ENCODE assay signal across 20 cellular contexts in the genomic region with DNA sequence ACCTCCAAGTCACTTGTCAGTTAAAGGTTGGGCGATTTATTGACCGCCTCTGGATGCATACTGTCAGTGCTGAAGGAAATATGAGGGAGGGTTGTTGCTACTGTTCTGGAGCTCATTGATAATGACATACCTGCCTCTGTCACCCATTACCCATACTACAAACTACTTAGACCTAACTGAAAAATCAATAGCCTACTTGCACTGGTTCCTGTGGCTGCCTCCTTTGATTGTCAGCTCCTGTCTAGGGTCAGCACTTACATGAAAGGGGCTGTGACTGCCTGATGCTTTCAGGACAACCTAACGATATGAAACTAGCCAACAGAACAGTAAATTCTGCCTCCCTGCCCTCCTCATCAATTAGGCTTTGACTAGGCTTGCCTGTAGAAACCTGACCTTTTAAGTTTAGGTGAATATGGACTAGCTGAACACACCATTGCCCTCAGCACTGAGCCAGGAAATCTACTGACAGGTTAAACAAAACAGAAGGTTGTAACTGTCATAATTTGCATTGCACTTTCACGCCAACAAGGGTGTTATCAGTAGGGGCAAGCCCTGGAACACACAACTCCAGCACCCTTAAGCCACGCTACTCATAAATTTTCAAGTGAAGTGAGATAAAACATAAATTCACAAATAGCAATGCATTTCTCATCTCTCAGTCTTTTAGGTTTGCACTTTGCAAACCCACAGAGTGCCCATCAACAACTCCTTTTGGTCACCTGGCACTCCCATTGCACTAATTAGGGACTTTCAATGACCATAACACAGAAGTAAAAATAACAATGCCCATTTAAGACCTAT. TPM values are rescaled to one million over a fixed set of nuclear protein-coding genes. Genes with fewer than 3 reads are reported as not detected.
A peak's percentile ranks its signal among the peaks of the same experiment; 100 is the strongest.
DNase-seq lines count a peak whose midpoint lies in the region; ATAC-seq and TF ChIP-seq lines count a peak whose summit lies in the region.
"Had no signal": no experiment of that assay in that cellular context is flagged by ENCODE, and none has a peak within 500 bp of the region (broad histone marks: within the 10 kb centered on the region; RNA-seq: fewer than 3 reads in every experiment).

No MANE protein-coding gene starts in this region.

- no peak for TF ChIP-seq CTCF in Calu3 (IDR thresholded peaks at IDR 0.05; ENCODE audit: unreplicated experiment)
- TF ChIP-seq CTCF in endodermal cell (conservative IDR thresholded peaks at IDR 0.05), result no peak

- no peaks in the 10 kb centered on the region for H3K9me3 ChIP-seq in endodermal cell (ENCODE audit: control insufficient read depth, low read length)
- H3K9me3 ChIP-seq: esophagus squamous epithelium had no signal

- H3K4me3 Mint-ChIP-seq in Calu3 (ENCODE audit: low read depth, unreplicated experiment) (no peak overlapping the region), memory B cell (no peak overlapping the region), endodermal cell (no peak overlapping the region)
- H3K4me3 Mint-ChIP-seq: H9; naive thymus-derived CD8-positive, alpha-beta T cell; stimulated activated memory B cell treated with anti-CD40 and anti-IgM and Interleukin-4, amounts not matched to agents 10 μg/mL and 1 μg/mL and 100 μg/mL, for 72 hours had no signal

- H3K9ac ChIP-seq in endodermal cell (ENCODE audit: extremely low read depth, low read length, poor library complexity, severe bottlenecking), result no peak overlapping the region

- peaks cover 3% of the 10 kb centered on the region for H3K27me3 ChIP-seq in endodermal cell (ENCODE audit: control insufficient read depth, insufficient read depth, low read length, poor library complexity, severe bottlenecking)
- H3K27me3 ChIP-seq: esophagus squamous epithelium had no signal

- no peak overlapping the region for H3K27ac ChIP-seq in endodermal cell (ENCODE audit: low read depth, low read length)
- H3K27ac ChIP-seq: C4-2B, coronary artery, esophagus squamous epithelium had no signal

- BruUV-seq in Calu3 (replicated peaks; lab: Mats Ljungman, UMichigan), result no TSS peak

- ATAC-seq in GM19324 (IDR thresholded peaks at IDR 0.05; ENCODE audit: low FRiP score, unreplicated experiment), result peak; percentile 68
- no peak for ATAC-seq in memory B cell (ENCODE audit: low read depth)
- ATAC-seq: naive thymus-derived CD8-positive, alpha-beta T cell; sciatic nerve; stimulated activated memory B cell treated with anti-CD40 and anti-IgM and Interleukin-4, amounts not matched to agents 10 μg/mL and 1 μg/mL and 100 μg/mL, for 72 hours had no signal

- intact Hi-C loops in Calu3 (cut with micrococcal nuclease; ENCODE audit: unreplicated experiment), result loop anchor here (10.0 kb wide), 1 partner anchor 278 kb away; no protein-coding TSS in a partner anchor

- no peaks in the 10 kb centered on the region for H3K27me3 Mint-ChIP-seq in Calu3 (ENCODE audit: unreplicated experiment)
- H3K27me3 Mint-ChIP-seq in memory B cell, result no peaks in the 10 kb centered on the region
- H3K27me3 Mint-ChIP-seq in endodermal cell (ENCODE audit: insufficient read depth), result peaks cover 2% of the 10 kb centered on the region
- H3K27me3 Mint-ChIP-seq: naive thymus-derived CD8-positive, alpha-beta T cell; stimulated activated memory B cell treated with anti-CD40 and anti-IgM and Interleukin-4, amounts not matched to agents 10 μg/mL and 1 μg/mL and 100 μg/mL, for 72 hours had no signal

- DNase-seq in Calu3 (no peak), NCI-H2227 treated with DMSO at 0.1 percent for 48 hours (lab: John Stamatoyannopoulos, UW) (peak; percentile 33), memory B cell (ENCODE audit: low spot score in 2 of 2) (no peak), endodermal cell (no peak)
- DNase-seq in activated CD8-positive, alpha-beta memory T cell treated with anti-CD3 and anti-CD28 coated beads, Interleukin-2, amount 50 U/mL, for 48 hours, result no peak
- no peak for DNase-seq in effector CD4-positive, alpha-beta T cell
- DNase-seq: activated CD8-positive, alpha-beta memory T cell treated with anti-CD3 and anti-CD28 coated beads, Interleukin-2, amount 50 U/mL, for 4 hours; amniotic stem cell; DND-41; esophagus squamous epithelium; H9; Karpas-422; naive thymus-derived CD8-positive, alpha-beta T cell; NCI-H2081; stimulated activated CD4-positive, alpha-beta T cell treated with anti-CD3 and anti-CD28 coated beads, Interleukin-4, amount 100 ng/mL, for 4 hours had no signal

- CTCF ChIA-PET in Calu3 (lab: Charles Lee), result no interaction called here

- peaks cover under 1% of the 10 kb centered on the region for H3K36me3 ChIP-seq in endodermal cell (ENCODE audit: control insufficient read depth, insufficient read depth, low read length)
- H3K36me3 ChIP-seq: esophagus squamous epithelium had no signal

- no peak overlapping the region for H3K4me3 ChIP-seq in endodermal cell (ENCODE audit: low read length)
- H3K4me3 ChIP-seq: coronary artery, esophagus squamous epithelium had no signal

- H3K9me3 Mint-ChIP-seq in Calu3 (ENCODE audit: low read depth, unreplicated experiment), result no peaks in the 10 kb centered on the region
- no peaks in the 10 kb centered on the region for H3K9me3 Mint-ChIP-seq in memory B cell
- no peaks in the 10 kb centered on the region for H3K9me3 Mint-ChIP-seq in endodermal cell
- H3K9me3 Mint-ChIP-seq: H9; naive thymus-derived CD8-positive, alpha-beta T cell; stimulated activated memory B cell treated with anti-CD40 and anti-IgM and Interleukin-4, amounts not matched to agents 10 μg/mL and 1 μg/mL and 100 μg/mL, for 72 hours had no signal

- H3K27ac Mint-ChIP-seq in Calu3 (ENCODE audit: unreplicated experiment) (peak overlapping the region; percentile 44), memory B cell (peak overlapping the region; percentile 17), endodermal cell (no peak overlapping the region)
- H3K27ac Mint-ChIP-seq: H9; stimulated activated memory B cell treated with anti-CD40 and anti-IgM and Interleukin-4, amounts not matched to agents 10 μg/mL and 1 μg/mL and 100 μg/mL, for 72 hours had no signal

- H3K4me1 Mint-ChIP-seq in Calu3 (ENCODE audit: low read depth, unreplicated experiment) (no peaks in the 10 kb centered on the region), memory B cell (no peaks in the 10 kb centered on the region), endodermal cell (peaks cover 7% of the 10 kb centered on the region)
- H3K4me1 Mint-ChIP-seq: stimulated activated memory B cell treated with anti-CD40 and anti-IgM and Interleukin-4, amounts not matched to agents 10 μg/mL and 1 μg/mL and 100 μg/mL, for 72 hours had no signal

- no peaks in the 10 kb centered on the region for H3K36me3 Mint-ChIP-seq in Calu3 (ENCODE audit: insufficient read depth, unreplicated experiment)
- peaks cover 6% of the 10 kb centered on the region for H3K36me3 Mint-ChIP-seq in memory B cell
- no peaks in the 10 kb centered on the region for H3K36me3 Mint-ChIP-seq in endodermal cell (ENCODE audit: low read depth)

- WGBS in endodermal cell (ENCODE audit: insufficient coverage in 1 of 2, insufficient read length in 1 of 2), 2 experiments, result 83 to 89% methylated on average over 3 to 5 of the region's 5 CpGs

- H3K4me1 ChIP-seq in endodermal cell (ENCODE audit: control insufficient read depth, insufficient read depth, low read length), result no peaks in the 10 kb centered on the region
- H3K4me1 ChIP-seq: esophagus squamous epithelium had no signal

RNA-seq across cellular contexts. Expression of gene MAB21L2, which starts 9.0 kb away (rescaled TPM):
- total RNA-seq in Calu3 (2022), result 0.17 and 0.29 TPM in 2 replicates
- total RNA-seq in endodermal cell, result not detected
- polyA plus RNA-seq in endodermal cell (2013, experiment 1 of 2), result 12.6 TPM
- polyA plus RNA-seq in endodermal cell (2013, experiment 2 of 2), result 11.1 TPM
- total RNA-seq: H9; naive thymus-derived CD8-positive, alpha-beta T cell had no signal
